23 cellular contexts compared by ENCODE assay signal in genomic region chr1:60564196-60564595, GRCh38.
"Had no signal": no experiment of that assay in that cellular context is flagged by ENCODE, and none has a peak within 500 bp of the region (broad histone marks: within the 10 kb centered on the region; RNA-seq: fewer than 3 reads in every experiment).

No MANE protein-coding gene starts in this region.

- H3K4me3 Mint-ChIP-seq: mesothelial cell of epicardium; naive B cell; natural killer cell; stimulated activated naive B cell treated with anti-CD40 and anti-IgM and Interleukin-4, amounts not matched to agents 10 μg/mL and 1 μg/mL and 100 μg/mL, for 72 hours had no signal

- H3K4me3 ChIP-seq: left ventricle myocardium inferior, lung, pancreas, prostate gland, skin epidermis, stomach, testis, thyroid gland, transverse colon, upper lobe of left lung, vagina had no signal

- DNase-seq: islet precursor cell; left ventricle myocardium inferior; mesendoderm; naive B cell; natural killer cell; pancreas; retina; stimulated activated CD4-positive, alpha-beta T cell treated with anti-CD3 and anti-CD28 coated beads, Interleukin-12 subunit alpha, Interleukin-12 subunit beta, amount 100 ng/mL, for 4 hours; stimulated activated CD4-positive, alpha-beta T cell treated with anti-CD3 and anti-CD28 coated beads, Interleukin-15, amount 100 ng/mL, for 24 hours; stimulated activated CD4-positive, alpha-beta T cell treated with anti-CD3 and anti-CD28 coated beads, Interleukin-2, amount 100 ng/mL, for 24 hours; stimulated activated CD4-positive, alpha-beta T cell treated with anti-CD3 and anti-CD28 coated beads, Interleukin-4, amount 100 ng/mL, for 1 hour; stimulated activated naive B cell treated with anti-CD40 and anti-IgM and Interleukin-4, amounts not matched to agents 10 μg/mL and 1 μg/mL and 100 μg/mL, for 72 hours; stimulated activated naive CD8-positive, alpha-beta T cell treated with anti-CD3 and anti-CD28 coated beads, Interleukin-15, Interleukin-2, amounts not matched to agents 100 U/mL and 50 U/mL, for 24 hours; stomach; testis; thyroid gland; transverse colon; upper lobe of left lung had no signal

- H3K27ac Mint-ChIP-seq: mesothelial cell of epicardium; naive B cell; natural killer cell; stimulated activated naive B cell treated with anti-CD40 and anti-IgM and Interleukin-4, amounts not matched to agents 10 μg/mL and 1 μg/mL and 100 μg/mL, for 72 hours had no signal

- H3K4me1 Mint-ChIP-seq: naive B cell; natural killer cell; stimulated activated naive B cell treated with anti-CD40 and anti-IgM and Interleukin-4, amounts not matched to agents 10 μg/mL and 1 μg/mL and 100 μg/mL, for 72 hours had no signal

- H3K27me3 Mint-ChIP-seq: naive B cell; stimulated activated naive B cell treated with anti-CD40 and anti-IgM and Interleukin-4, amounts not matched to agents 10 μg/mL and 1 μg/mL and 100 μg/mL, for 72 hours had no signal

- H3K36me3 Mint-ChIP-seq: mesothelial cell of epicardium; naive B cell; natural killer cell; stimulated activated naive B cell treated with anti-CD40 and anti-IgM and Interleukin-4, amounts not matched to agents 10 μg/mL and 1 μg/mL and 100 μg/mL, for 72 hours had no signal
